In the genomic region with DNA sequence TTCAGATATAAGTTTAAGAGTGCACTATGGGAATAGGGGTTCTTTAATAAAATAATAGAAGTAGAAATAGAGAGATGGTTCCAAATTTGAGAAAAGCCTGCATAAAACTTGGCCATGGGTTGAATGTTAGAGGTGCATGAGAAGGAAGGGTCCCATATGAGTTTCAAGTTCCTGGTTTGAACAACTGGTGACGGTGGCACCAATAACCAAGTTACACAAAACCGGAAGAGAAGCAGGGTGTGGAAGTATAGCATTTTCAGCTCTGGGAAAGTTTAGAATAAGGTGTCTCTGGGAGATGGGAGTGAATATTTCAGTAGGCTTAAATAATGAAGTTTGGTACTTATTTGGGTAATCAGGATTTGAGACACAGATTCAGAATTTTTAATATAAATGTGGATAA, we compare ENCODE assay signal across 16 cellular contexts. TPM values are rescaled to one million over a fixed set of nuclear protein-coding genes. Genes with fewer than 3 reads are reported as not detected.
DNase-seq lines count a peak whose midpoint lies in the region; ATAC-seq and TF ChIP-seq lines count a peak whose summit lies in the region.
"Had no signal": no experiment of that assay in that cellular context is flagged by ENCODE, and none has a peak within 500 bp of the region (broad histone marks: within the 10 kb centered on the region; RNA-seq: fewer than 3 reads in every experiment).

No MANE protein-coding gene starts in this region.

- H3K27me3 ChIP-seq in psoas muscle (ENCODE audit: insufficient read depth in 3 of 3, low read length in 2 of 3): no peaks in the 10 kb centered on the region
- H3K27me3 ChIP-seq: neural progenitor cell, thyroid gland had no signal

- no peak for TF ChIP-seq POLR2A in GM18505 (IDR thresholded peaks at IDR 0.05; ENCODE audit: borderline replicate concordance, extremely low read depth, insufficient read depth, insufficient read length)

- WGBS in psoas muscle, 3 donors: 77 to 91% (median 85%) methylated on average over 2 of the region's 2 CpGs

- ATAC-seq in HG02798 (IDR thresholded peaks at IDR 0.05; ENCODE audit: poor library complexity, unreplicated experiment) (peak; percentile 29), psoas muscle (no peak), HG03378 (IDR thresholded peaks at IDR 0.05; ENCODE audit: unreplicated experiment) (no peak), GM18505 (IDR thresholded peaks at IDR 0.05; ENCODE audit: unreplicated experiment) (no peak)
- ATAC-seq in activated naive CD8-positive, alpha-beta T cell treated with anti-CD3 and anti-CD28 coated beads, Interleukin-2, amount 50 U/mL, for 24 hours: no peak

- H3K36me3 ChIP-seq in psoas muscle (ENCODE audit: insufficient read depth in 1 of 2, low read depth in 1 of 2): peaks cover 3 to 10% of the 10 kb centered on the region in 2 donors
- H3K36me3 ChIP-seq: neural progenitor cell had no signal

- TF ChIP-seq CTCF in psoas muscle (IDR thresholded peaks at IDR 0.05): no peak

- peak overlapping the region; percentile 20 for H3K4me3 ChIP-seq in psoas muscle
- H3K4me3 ChIP-seq: GM23248, neural progenitor cell, smooth muscle cell, thyroid gland had no signal

- no peaks in the 10 kb centered on the region for H3K9me3 ChIP-seq in psoas muscle
- H3K9me3 ChIP-seq: thyroid gland had no signal

- H3K27ac ChIP-seq in psoas muscle: no peak overlapping the region
- H3K27ac ChIP-seq: GM23248, neural progenitor cell, thyroid gland had no signal

- H3K27ac Mint-ChIP-seq in T-helper 1 cell treated with Interleukin-12 subunit alpha and Interleukin-12 subunit beta and Interleukin-4 antibody, amounts not matched to agents 30 μg/mL and 1 μg/mL, for 36 hours: no peak overlapping the region
- peak overlapping the region; percentile 37 for H3K27ac Mint-ChIP-seq in activated naive CD8-positive, alpha-beta T cell treated with anti-CD3 and anti-CD28 coated beads, Interleukin-2, amount 50 U/mL, for 24 hours
- H3K27ac Mint-ChIP-seq: brain, neural progenitor cell had no signal

- H3K4me1 ChIP-seq in psoas muscle: no peaks in the 10 kb centered on the region
- H3K4me1 ChIP-seq: neural progenitor cell, thyroid gland had no signal

- peaks cover 35% of the 10 kb centered on the region for H3K4me1 Mint-ChIP-seq in T-helper 1 cell treated with Interleukin-12 subunit alpha and Interleukin-12 subunit beta and Interleukin-4 antibody, amounts not matched to agents 30 μg/mL and 1 μg/mL, for 36 hours (ENCODE audit: low read depth)
- H3K4me1 Mint-ChIP-seq in activated naive CD8-positive, alpha-beta T cell treated with anti-CD3 and anti-CD28 coated beads, Interleukin-2, amount 50 U/mL, for 24 hours: peaks cover 46% of the 10 kb centered on the region
- H3K4me1 Mint-ChIP-seq: neural progenitor cell had no signal

- no peaks in the 10 kb centered on the region for H3K27me3 Mint-ChIP-seq in T-helper 1 cell treated with Interleukin-12 subunit alpha and Interleukin-12 subunit beta and Interleukin-4 antibody, amounts not matched to agents 30 μg/mL and 1 μg/mL, for 36 hours (ENCODE audit: low read depth)
- H3K27me3 Mint-ChIP-seq in activated naive CD8-positive, alpha-beta T cell treated with anti-CD3 and anti-CD28 coated beads, Interleukin-2, amount 50 U/mL, for 24 hours: no peaks in the 10 kb centered on the region

- H3K9me3 Mint-ChIP-seq in T-helper 1 cell treated with Interleukin-12 subunit alpha and Interleukin-12 subunit beta and Interleukin-4 antibody, amounts not matched to agents 30 μg/mL and 1 μg/mL, for 36 hours: peaks cover 5% of the 10 kb centered on the region
- no peaks in the 10 kb centered on the region for H3K9me3 Mint-ChIP-seq in activated naive CD8-positive, alpha-beta T cell treated with anti-CD3 and anti-CD28 coated beads, Interleukin-2, amount 50 U/mL, for 24 hours
- H3K9me3 Mint-ChIP-seq: neural progenitor cell had no signal

- DNase-seq in T-helper 1 cell (no peak), psoas muscle (no peak), inferior parietal cortex (ENCODE audit: extremely low spot score) (no peak)
- DNase-seq in activated naive CD8-positive, alpha-beta T cell treated with anti-CD3 and anti-CD28 coated beads, Interleukin-2, amount 50 U/mL, for 24 hours: no peak
- DNase-seq: 8988T, GM23248, kidney, thyroid gland had no signal

- peaks cover 49% of the 10 kb centered on the region for H3K36me3 Mint-ChIP-seq in T-helper 1 cell treated with Interleukin-12 subunit alpha and Interleukin-12 subunit beta and Interleukin-4 antibody, amounts not matched to agents 30 μg/mL and 1 μg/mL, for 36 hours (ENCODE audit: low read depth)
- peaks cover 35% of the 10 kb centered on the region for H3K36me3 Mint-ChIP-seq in activated naive CD8-positive, alpha-beta T cell treated with anti-CD3 and anti-CD28 coated beads, Interleukin-2, amount 50 U/mL, for 24 hours (ENCODE audit: low read depth)
- H3K36me3 Mint-ChIP-seq: brain, neural progenitor cell had no signal

- peak overlapping the region; percentile 81 for H3K4me3 Mint-ChIP-seq in T-helper 1 cell treated with Interleukin-12 subunit alpha and Interleukin-12 subunit beta and Interleukin-4 antibody, amounts not matched to agents 30 μg/mL and 1 μg/mL, for 36 hours
- H3K4me3 Mint-ChIP-seq in activated naive CD8-positive, alpha-beta T cell treated with anti-CD3 and anti-CD28 coated beads, Interleukin-2, amount 50 U/mL, for 24 hours: peak overlapping the region; percentile 87
- H3K4me3 Mint-ChIP-seq: neural progenitor cell had no signal

- intact Hi-C loops in psoas muscle (cut with DNase I): loop anchor here in 1 of 2 donors (10.0 kb wide), 1 partner anchor 132 kb away; no protein-coding TSS in a partner anchor

RNA-seq across cellular contexts. Expression of a gene that starts 2.4 kb away (rescaled TPM):
- total RNA-seq in psoas muscle: 10 to 100 TPM in 1 of 4 donors, 1 to 10 TPM in 3; 1.6 to 10.2 (median 4.3) TPM
- polyA plus RNA-seq in psoas muscle: 1 to 10 TPM; 2.6 to 4.5 (median 3.3) TPM
- polyA plus RNA-seq: smooth muscle cell had no signal

RNA-seq across cellular contexts. Expression of a gene that starts 9.5 kb away (rescaled TPM):
- total RNA-seq in psoas muscle: not detected
- polyA plus RNA-seq in psoas muscle: under 1 TPM in 1 of 3 donors, not detected in 2; 0.05 TPM
- total RNA-seq: GM23248, RPMI7951, smooth muscle cell, thyroid gland had no signal
- polyA plus RNA-seq: GM23248, smooth muscle cell had no signal

RNA-seq across cellular contexts. Expression of a gene that starts 12.6 kb away (rescaled TPM):
- total RNA-seq in psoas muscle: 1 to 10 TPM; 2.5 to 6.9 (median 3.7) TPM
- polyA plus RNA-seq in psoas muscle: 1 to 10 TPM; 4.1 to 4.7 (median 4.6) TPM
- total RNA-seq: GM23248 had no signal
- polyA plus RNA-seq: GM23248 had no signal
